ENCODE assay signal across 19 cellular contexts in the genomic region with DNA sequence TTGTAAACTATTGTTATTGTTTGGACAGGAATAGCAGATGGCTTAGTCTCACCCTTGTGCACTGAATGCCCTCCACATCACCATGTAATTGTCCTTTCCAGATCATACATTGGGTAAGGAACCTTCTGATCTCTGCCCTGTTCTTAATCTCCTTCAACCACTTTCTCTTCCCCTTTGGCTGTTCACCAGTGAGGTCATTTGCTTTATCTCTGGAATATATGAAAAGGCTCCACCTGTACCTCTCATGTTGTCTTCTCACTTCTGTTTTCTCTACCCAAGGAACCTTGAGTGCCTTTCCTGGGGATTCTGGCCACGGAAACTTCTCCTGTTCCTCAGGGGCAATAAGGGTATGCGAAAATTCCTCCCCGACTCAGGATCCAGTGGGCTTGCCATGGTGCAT. TPM values are rescaled to one million over a fixed set of nuclear protein-coding genes. Genes with fewer than 3 reads are reported as not detected.
DNase-seq lines count a peak whose midpoint lies in the region; ATAC-seq and TF ChIP-seq lines count a peak whose summit lies in the region.
"Had no signal": no experiment of that assay in that cellular context is flagged by ENCODE, and none has a peak within 500 bp of the region (broad histone marks: within the 10 kb centered on the region; RNA-seq: fewer than 3 reads in every experiment).

No MANE protein-coding gene starts in this region.

- H3K27ac ChIP-seq in ascending aorta: no peak overlapping the region
- H3K27ac ChIP-seq: sigmoid colon had no signal

- H3K27me3 ChIP-seq in ascending aorta: no peaks in the 10 kb centered on the region
- H3K27me3 ChIP-seq: sigmoid colon had no signal

- H3K27ac Mint-ChIP-seq in CD14-positive monocyte (peak overlapping the region in 4 of 7 donors; percentile 24 to 89 (median 62)), Calu3 (ENCODE audit: unreplicated experiment) (no peak overlapping the region)
- H3K27ac Mint-ChIP-seq: activated CD4-positive, alpha-beta memory T cell treated with anti-CD3 and anti-CD28 coated beads, Interleukin-2, amount 10 ng/mL, durations not matched to agents 7 days and 5 days; activated T-helper 17 cell treated with anti-CD3 and anti-CD28 coated beads, Interleukin-2, amount 50 U/mL, for 72 hours; HFFc6; stimulated activated effector memory CD8-positive, alpha-beta T cell treated with anti-CD3 and anti-CD28 coated beads, Interleukin-12 subunit alpha, Interleukin-12 subunit beta, amount 100 ng/mL, for 72 hours had no signal

- no TSS peak for BruUV-seq in Calu3 (replicated peaks; lab: Mats Ljungman, UMichigan)

- H3K4me3 Mint-ChIP-seq in CD14-positive monocyte: no peak overlapping the region
- no peak overlapping the region for H3K4me3 Mint-ChIP-seq in Calu3 (ENCODE audit: low read depth, unreplicated experiment)
- H3K4me3 Mint-ChIP-seq: activated CD4-positive, alpha-beta memory T cell treated with anti-CD3 and anti-CD28 coated beads, Interleukin-2, amount 10 ng/mL, durations not matched to agents 7 days and 5 days; activated T-helper 17 cell treated with anti-CD3 and anti-CD28 coated beads, Interleukin-2, amount 50 U/mL, for 72 hours; HFFc6; stimulated activated effector memory CD8-positive, alpha-beta T cell treated with anti-CD3 and anti-CD28 coated beads, Interleukin-12 subunit alpha, Interleukin-12 subunit beta, amount 100 ng/mL, for 72 hours had no signal

- CTCF ChIA-PET in Calu3 (lab: Charles Lee): no interaction called here

- DNase-seq in CD14-positive monocyte (ENCODE audit: low spot score) (no peak), MV-4-11 (lab: John Stamatoyannopoulos, UW) (peak; percentile 78), fibroblast of mammary gland (ENCODE audit: low read depth) (peak; percentile 15), ascending aorta (ENCODE audit: low spot score in 2 of 2) (no peak), glomerular visceral epithelial cell (ENCODE audit: extremely low spot score) (no peak), Calu3 (no peak), NCI-H2107 treated with DMSO at 0.1 percent for 48 hours (lab: John Stamatoyannopoulos, UW; ENCODE audit: unreplicated experiment) (no peak)
- DNase-seq: activated CD4-positive, alpha-beta memory T cell treated with anti-CD3 and anti-CD28 coated beads, Interleukin-2, amount 10 ng/mL, durations not matched to agents 7 days and 5 days; aorta; HFFc6; NCI-H2029; NCI-H526; nucleus accumbens; Right ventricle myocardium superior; sigmoid colon; T1000 had no signal

- H3K9me3 ChIP-seq in ascending aorta: no peaks in the 10 kb centered on the region
- H3K9me3 ChIP-seq: sigmoid colon had no signal

- H3K27me3 Mint-ChIP-seq in CD14-positive monocyte (ENCODE audit: low read depth in 3 of 3): no peaks in the 10 kb centered on the region
- no peaks in the 10 kb centered on the region for H3K27me3 Mint-ChIP-seq in Calu3 (ENCODE audit: unreplicated experiment)
- H3K27me3 Mint-ChIP-seq: activated CD4-positive, alpha-beta memory T cell treated with anti-CD3 and anti-CD28 coated beads, Interleukin-2, amount 10 ng/mL, durations not matched to agents 7 days and 5 days; activated T-helper 17 cell treated with anti-CD3 and anti-CD28 coated beads, Interleukin-2, amount 50 U/mL, for 72 hours had no signal

- peaks cover 7 to 8% of the 10 kb centered on the region in 2 donors for H3K36me3 Mint-ChIP-seq in CD14-positive monocyte
- no peaks in the 10 kb centered on the region for H3K36me3 Mint-ChIP-seq in Calu3 (ENCODE audit: insufficient read depth, unreplicated experiment)
- H3K36me3 Mint-ChIP-seq: stimulated activated effector memory CD8-positive, alpha-beta T cell treated with anti-CD3 and anti-CD28 coated beads, Interleukin-12 subunit alpha, Interleukin-12 subunit beta, amount 100 ng/mL, for 72 hours had no signal

- ATAC-seq in GM21423 (IDR thresholded peaks at IDR 0.05; ENCODE audit: unreplicated experiment): peak; percentile 28
- ATAC-seq: activated T-helper 17 cell treated with anti-CD3 and anti-CD28 coated beads, Interleukin-2, amount 50 U/mL, for 72 hours; stimulated activated effector memory CD8-positive, alpha-beta T cell treated with anti-CD3 and anti-CD28 coated beads, Interleukin-12 subunit alpha, Interleukin-12 subunit beta, amount 100 ng/mL, for 72 hours had no signal

- no peaks in the 10 kb centered on the region for H3K36me3 ChIP-seq in ascending aorta
- H3K36me3 ChIP-seq: sigmoid colon had no signal

- peaks cover 50% of the 10 kb centered on the region for H3K4me1 Mint-ChIP-seq in CD14-positive monocyte
- H3K4me1 Mint-ChIP-seq in Calu3 (ENCODE audit: low read depth, unreplicated experiment): peaks cover 31% of the 10 kb centered on the region

- H3K4me1 ChIP-seq in ascending aorta: no peaks in the 10 kb centered on the region
- H3K4me1 ChIP-seq: sigmoid colon had no signal

- H3K4me3 ChIP-seq in fibroblast of mammary gland (ENCODE audit: control insufficient read depth, low read depth, low read length) (no peak overlapping the region), ascending aorta (no peak overlapping the region)
- H3K4me3 ChIP-seq: sigmoid colon had no signal

- H3K9me3 Mint-ChIP-seq in CD14-positive monocyte (no peaks in the 10 kb centered on the region), Calu3 (ENCODE audit: low read depth, unreplicated experiment) (no peaks in the 10 kb centered on the region)
- H3K9me3 Mint-ChIP-seq: activated CD4-positive, alpha-beta memory T cell treated with anti-CD3 and anti-CD28 coated beads, Interleukin-2, amount 10 ng/mL, durations not matched to agents 7 days and 5 days; activated T-helper 17 cell treated with anti-CD3 and anti-CD28 coated beads, Interleukin-2, amount 50 U/mL, for 72 hours; stimulated activated effector memory CD8-positive, alpha-beta T cell treated with anti-CD3 and anti-CD28 coated beads, Interleukin-12 subunit alpha, Interleukin-12 subunit beta, amount 100 ng/mL, for 72 hours had no signal

- no peak for TF ChIP-seq CTCF in CD14-positive monocyte (IDR thresholded peaks at IDR 0.05)
- no peak for TF ChIP-seq CTCF in fibroblast of mammary gland (conservative IDR thresholded peaks at IDR 0.05; ENCODE audit: control insufficient read depth, insufficient read depth, low read depth, low read length)
- TF ChIP-seq CTCF in ascending aorta (IDR thresholded peaks at IDR 0.05): no peak
- no peak for TF ChIP-seq CTCF in Calu3 (IDR thresholded peaks at IDR 0.05; ENCODE audit: unreplicated experiment)

- intact Hi-C loops in CD14-positive monocyte (cut with micrococcal nuclease): no loop called here
- intact Hi-C loops in ascending aorta (cut with DNase I): no loop called here
- intact Hi-C loops in Calu3 (cut with micrococcal nuclease; ENCODE audit: unreplicated experiment): loop anchor here (5.0 kb wide), 1 partner anchor 52 kb away; no protein-coding TSS in a partner anchor

RNA-seq across cellular contexts. Expression of a gene that starts 28.5 kb away (rescaled TPM):
- 1 to 10 TPM; 2.4 to 7.4 TPM for polyA plus RNA-seq in CD14-positive monocyte
- total RNA-seq in ascending aorta (25.5 TPM), Calu3 (2022) (30.1 and 40.5 TPM in 2 replicates)

Comparison
In these comparisons a context has a peak if more than half of its experiments do, and no peak if none do; other contexts are left out.
1. DNase-seq: peak in MV-4-11 (single experiment) and fibroblast of mammary gland (single experiment); none in CD14-positive monocyte (single experiment), ascending aorta (0 of 2), glomerular visceral epithelial cell (single experiment), Calu3 (single experiment) and NCI-H2107 treated with DMSO at 0.1 percent for 48 hours (single experiment).